In genomic region chr11:65654375-65655349, GRCh38 we compare ENCODE assay signal across 1 cellular context.
TF ChIP-seq lines count a peak whose summit lies in the region.

No MANE protein-coding gene starts in this region.

TF ChIP-seq in K562, 482 proteins besides CTCF, POLR2A, EP300 and RAD21:
- TF ChIP-seq ZNF778 (CRISPR knock-in tag; IDR thresholded peaks at IDR 0.05) (no peak), RBM14 (IDR thresholded peaks at IDR 0.05; ENCODE audit: borderline replicate concordance, insufficient read depth, low read depth, low read length) (no peak), NR1H2 (CRISPR knock-in tag; IDR thresholded peaks at IDR 0.05) (no peak), ELK3 (CRISPR knock-in tag; IDR thresholded peaks at IDR 0.05) (no peak), LCOR (CRISPR knock-in tag; IDR thresholded peaks at IDR 0.05) (peak; percentile 100), ZNF668 (CRISPR knock-in tag; IDR thresholded peaks at IDR 0.05) (no peak), PRDM10 (IDR thresholded peaks at IDR 0.05; ENCODE audit: partially characterized antibody) (no peak), ZFP36 (IDR thresholded peaks at IDR 0.05; ENCODE audit: low read depth, low read length, partially characterized antibody) (peak; percentile 96), ZNF263 (CRISPR knock-in tag; IDR thresholded peaks at IDR 0.05; ENCODE audit: borderline replicate concordance) (peak; percentile 41; the same call in 1 of the 2 replicates), ZBTB49 (CRISPR knock-in tag; IDR thresholded peaks at IDR 0.05; ENCODE audit: borderline replicate concordance) (no peak), KDM1A (IDR thresholded peaks at IDR 0.05) (0 out of 4 replicates have a peak, but pooled peaks of 1 of the 2 experiments have one; percentile 12), ZNF436 (CRISPR knock-in tag; IDR thresholded peaks at IDR 0.05) (peak; percentile 87), HDAC8 (tag; IDR thresholded peaks at IDR 0.05) (no peak), GABPB2 (CRISPR knock-in tag; conservative IDR thresholded peaks at IDR 0.05) (no peak), ZNF75A (CRISPR knock-in tag; IDR thresholded peaks at IDR 0.05) (no peak), MTF1 (CRISPR knock-in tag; IDR thresholded peaks at IDR 0.05; ENCODE audit: borderline replicate concordance) (no peak), SUPT5H (IDR thresholded peaks at IDR 0.05) (0 out of 2 replicates have a peak, but pooled peaks have one; percentile 14), ZNF583 (CRISPR knock-in tag; IDR thresholded peaks at IDR 0.05) (no peak), SREBF1 (IDR thresholded peaks at IDR 0.05; ENCODE audit: borderline replicate concordance, low read depth, low read length) (no peak), POLR2G (IDR thresholded peaks at IDR 0.05; ENCODE audit: low read depth, low read length) (peak; percentile 75), HOXB6 (CRISPR knock-in tag; IDR thresholded peaks at IDR 0.05; ENCODE audit: borderline replicate concordance) (no peak), RBFOX2 (IDR thresholded peaks at IDR 0.05; ENCODE audit: low read depth, low read length) (peak; percentile 63), STAG1 (CRISPR knock-in tag; IDR thresholded peaks at IDR 0.05; ENCODE audit: borderline replicate concordance) (no peak), THRB (CRISPR knock-in tag; conservative IDR thresholded peaks at IDR 0.05) (0 out of 2 replicates have a peak, but pooled peaks have one; percentile 13), ZNF23 (CRISPR knock-in tag; IDR thresholded peaks at IDR 0.05) (no peak), ZNF121 (CRISPR knock-in tag; conservative IDR thresholded peaks at IDR 0.05) (no peak), HIVEP1 (CRISPR knock-in tag; IDR thresholded peaks at IDR 0.05) (no peak)
- TF ChIP-seq, protein P1, sequence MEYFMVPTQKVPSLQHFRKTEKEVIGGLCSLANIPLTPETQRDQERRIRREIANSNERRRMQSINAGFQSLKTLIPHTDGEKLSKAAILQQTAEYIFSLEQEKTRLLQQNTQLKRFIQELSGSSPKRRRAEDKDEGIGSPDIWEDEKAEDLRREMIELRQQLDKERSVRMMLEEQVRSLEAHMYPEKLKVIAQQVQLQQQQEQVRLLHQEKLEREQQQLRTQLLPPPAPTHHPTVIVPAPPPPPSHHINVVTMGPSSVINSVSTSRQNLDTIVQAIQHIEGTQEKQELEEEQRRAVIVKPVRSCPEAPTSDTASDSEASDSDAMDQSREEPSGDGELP (CRISPR knock-in tag; IDR thresholded peaks at IDR 0.05; ENCODE audit: borderline replicate concordance) = peak; percentile 92
- TF ChIP-seq, protein P2, sequence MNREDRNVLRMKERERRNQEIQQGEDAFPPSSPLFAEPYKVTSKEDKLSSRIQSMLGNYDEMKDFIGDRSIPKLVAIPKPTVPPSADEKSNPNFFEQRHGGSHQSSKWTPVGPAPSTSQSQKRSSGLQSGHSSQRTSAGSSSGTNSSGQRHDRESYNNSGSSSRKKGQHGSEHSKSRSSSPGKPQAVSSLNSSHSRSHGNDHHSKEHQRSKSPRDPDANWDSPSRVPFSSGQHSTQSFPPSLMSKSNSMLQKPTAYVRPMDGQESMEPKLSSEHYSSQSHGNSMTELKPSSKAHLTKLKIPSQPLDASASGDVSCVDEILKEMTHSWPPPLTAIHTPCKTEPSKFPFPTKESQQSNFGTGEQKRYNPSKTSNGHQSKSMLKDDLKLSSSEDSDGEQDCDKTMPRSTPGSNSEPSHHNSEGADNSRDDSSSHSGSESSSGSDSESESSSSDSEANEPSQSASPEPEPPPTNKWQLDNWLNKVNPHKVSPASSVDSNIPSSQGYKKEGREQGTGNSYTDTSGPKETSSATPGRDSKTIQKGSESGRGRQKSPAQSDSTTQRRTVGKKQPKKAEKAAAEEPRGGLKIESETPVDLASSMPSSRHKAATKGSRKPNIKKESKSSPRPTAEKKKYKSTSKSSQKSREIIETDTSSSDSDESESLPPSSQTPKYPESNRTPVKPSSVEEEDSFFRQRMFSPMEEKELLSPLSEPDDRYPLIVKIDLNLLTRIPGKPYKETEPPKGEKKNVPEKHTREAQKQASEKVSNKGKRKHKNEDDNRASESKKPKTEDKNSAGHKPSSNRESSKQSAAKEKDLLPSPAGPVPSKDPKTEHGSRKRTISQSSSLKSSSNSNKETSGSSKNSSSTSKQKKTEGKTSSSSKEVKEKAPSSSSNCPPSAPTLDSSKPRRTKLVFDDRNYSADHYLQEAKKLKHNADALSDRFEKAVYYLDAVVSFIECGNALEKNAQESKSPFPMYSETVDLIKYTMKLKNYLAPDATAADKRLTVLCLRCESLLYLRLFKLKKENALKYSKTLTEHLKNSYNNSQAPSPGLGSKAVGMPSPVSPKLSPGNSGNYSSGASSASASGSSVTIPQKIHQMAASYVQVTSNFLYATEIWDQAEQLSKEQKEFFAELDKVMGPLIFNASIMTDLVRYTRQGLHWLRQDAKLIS (CRISPR knock-in tag; IDR thresholded peaks at IDR 0.05) = peak; percentile 87; the same call in 1 of the 2 replicates
- TF ChIP-seq, protein P3, sequence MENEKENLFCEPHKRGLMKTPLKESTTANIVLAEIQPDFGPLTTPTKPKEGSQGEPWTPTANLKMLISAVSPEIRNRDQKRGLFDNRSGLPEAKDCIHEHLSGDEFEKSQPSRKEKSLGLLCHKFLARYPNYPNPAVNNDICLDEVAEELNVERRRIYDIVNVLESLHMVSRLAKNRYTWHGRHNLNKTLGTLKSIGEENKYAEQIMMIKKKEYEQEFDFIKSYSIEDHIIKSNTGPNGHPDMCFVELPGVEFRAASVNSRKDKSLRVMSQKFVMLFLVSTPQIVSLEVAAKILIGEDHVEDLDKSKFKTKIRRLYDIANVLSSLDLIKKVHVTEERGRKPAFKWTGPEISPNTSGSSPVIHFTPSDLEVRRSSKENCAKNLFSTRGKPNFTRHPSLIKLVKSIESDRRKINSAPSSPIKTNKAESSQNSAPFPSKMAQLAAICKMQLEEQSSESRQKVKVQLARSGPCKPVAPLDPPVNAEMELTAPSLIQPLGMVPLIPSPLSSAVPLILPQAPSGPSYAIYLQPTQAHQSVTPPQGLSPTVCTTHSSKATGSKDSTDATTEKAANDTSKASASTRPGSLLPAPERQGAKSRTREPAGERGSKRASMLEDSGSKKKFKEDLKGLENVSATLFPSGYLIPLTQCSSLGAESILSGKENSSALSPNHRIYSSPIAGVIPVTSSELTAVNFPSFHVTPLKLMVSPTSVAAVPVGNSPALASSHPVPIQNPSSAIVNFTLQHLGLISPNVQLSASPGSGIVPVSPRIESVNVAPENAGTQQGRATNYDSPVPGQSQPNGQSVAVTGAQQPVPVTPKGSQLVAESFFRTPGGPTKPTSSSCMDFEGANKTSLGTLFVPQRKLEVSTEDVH (IDR thresholded peaks at IDR 0.05; ENCODE audit: low read depth, partially characterized antibody) = no peak
